ENCODE assay signal across 8 cellular contexts in genomic region chr17:80219777-80220708, GRCh38. TPM values are rescaled to one million over a fixed set of nuclear protein-coding genes. Genes with fewer than 3 reads are reported as not detected.
DNase-seq lines count a peak whose midpoint lies in the region; ATAC-seq and TF ChIP-seq lines count a peak whose summit lies in the region.

Gene SGSH, minus strand, starts transcription at chr17:80220333. Its CDS starts 20 bp downstream, at chr17:80220313.
Gene SLC26A11, plus strand, starts transcription at chr17:80220427. Its CDS starts 1,134 bp downstream, at chr17:80221561.

- peak within 1 kb of the TSS; percentile 93 for H2AK5ac ChIP-seq in neuronal stem cell (ENCODE audit: low read depth, low read length)

- H3K9ac ChIP-seq in neuronal stem cell (ENCODE audit: low read depth, low read length, poor library complexity), result peak within 1 kb of the TSS; percentile 99

- peak within 1 kb of the TSS; percentile 87 for H3K23ac ChIP-seq in neuronal stem cell (ENCODE audit: low read depth, low read length, poor library complexity)

- TF ChIP-seq CTCF in RWPE1 (conservative IDR thresholded peaks at IDR 0.05; ENCODE audit: low read depth), result no peak

- no CpG with 5 or more reads among the region's 80 CpGs for WGBS in neuronal stem cell (ENCODE audit: extremely low coverage in 2 of 2, insufficient read length in 2 of 2, insufficient replicate concordance in 1 of 2), 2 donors

- peak within 1 kb of the TSS; percentile 72 for H4K8ac ChIP-seq in neuronal stem cell (ENCODE audit: low read depth, low read length)

- peaks cover 10 to 14% of the 10 kb centered on the region in 2 donors for H3K4me1 ChIP-seq in neuronal stem cell (ENCODE audit: control insufficient read depth in 2 of 2, insufficient read depth in 1 of 2, low read depth in 1 of 2, low read length in 2 of 2)

- H3K4me3 ChIP-seq in neuronal stem cell (ENCODE audit: low read length in 2 of 2), result peak within 1 kb of the TSS; percentile 61 to 87

- CTCF ChIA-PET in RWPE1 (lab: Yijun Ruan, JAX), result interaction anchor here (0.6 to 1.6 kb wide), 4 partner anchors 20 to 119 kb away, joined by 3 to 5 read pairs (median 4); partner anchors contain the start of gene GAA

- peak within 1 kb of the TSS; percentile 99 for H3K4me2 ChIP-seq in neuronal stem cell (ENCODE audit: insufficient read depth, low read length, poor library complexity, severe bottlenecking)

- H2BK15ac ChIP-seq in neuronal stem cell (ENCODE audit: low read length), result peak within 1 kb of the TSS; percentile 87

- H3K36me3 ChIP-seq in neuronal stem cell (replicated peaks in 1 of 2; ENCODE audit: control insufficient read depth in 2 of 2, insufficient read depth in 2 of 2, low read length in 2 of 2), result peaks cover 8 to 23% of the 10 kb centered on the region in 2 donors

- POLR2A ChIA-PET in RWPE1 (lab: Yijun Ruan, JAX; ENCODE audit: low non-redundant PET), result interaction anchor here (0.5 to 0.6 kb wide), 2 partner anchors 21 to 35 kb away, joined by 3 to 9 read pairs; no protein-coding TSS in a partner anchor

- peak within 1 kb of the TSS; percentile 46 for H2BK12ac ChIP-seq in neuronal stem cell (ENCODE audit: low read length)

- peak; percentile 15 for ATAC-seq in HG03469 (IDR thresholded peaks at IDR 0.05; ENCODE audit: unreplicated experiment)

- no peak within 1 kb of the TSS for H4K91ac ChIP-seq in neuronal stem cell (ENCODE audit: low read depth, low read length, poor library complexity)

- H3K27me3 ChIP-seq in neuronal stem cell (ENCODE audit: control insufficient read depth in 3 of 3, insufficient read depth in 3 of 3, low read depth in 1 of 3, low read length in 3 of 3), result no peaks in the 10 kb centered on the region

- no peak within 1 kb of the TSS for H2BK5ac ChIP-seq in neuronal stem cell (ENCODE audit: low read length)

- H3K27ac ChIP-seq in RWPE1 (peak within 1 kb of the TSS; percentile 70), neuronal stem cell (replicated peaks; ENCODE audit: low read length) (no peak within 1 kb of the TSS)

- no peaks in the 10 kb centered on the region for H3K9me3 ChIP-seq in neuronal stem cell (replicated peaks in 1 of 2; ENCODE audit: control insufficient read depth in 2 of 2, insufficient read depth in 1 of 2, low read depth in 1 of 2, low read length in 2 of 2)

- H3K79me1 ChIP-seq in neuronal stem cell (ENCODE audit: low read depth, low read length), result peaks cover 2% of the 10 kb centered on the region

- H3K18ac ChIP-seq in neuronal stem cell (ENCODE audit: low read length), result peak within 1 kb of the TSS; percentile 96

- DNase-seq in NCI-H1694 (lab: John Stamatoyannopoulos, UW), result peak; percentile 22
- DNase-seq in NCI-H1694 treated with DMSO at 0.1 percent for 48 hours (lab: John Stamatoyannopoulos, UW), result no peak
- DNase-seq in RWPE1 (ENCODE audit: low spot score), result peak; percentile 88
- DNase-seq in activated naive CD4-positive, alpha-beta T cell (lab: John Stamatoyannopoulos, UW), result peak in 3 of 4 experiments; percentile 13 to 50 (median 27)
- DNase-seq in foreskin melanocyte, result peak; percentile 11
- DNase-seq in neuronal stem cell (ENCODE audit: low spot score), result peak; percentile 85
- DNase-seq in superior temporal gyrus (ENCODE audit: extremely low spot score), result peak; percentile 10

- H3K14ac ChIP-seq in neuronal stem cell (ENCODE audit: low read length), result peak within 1 kb of the TSS; percentile 97

- peak within 1 kb of the TSS; percentile 99 for H2AFZ ChIP-seq in neuronal stem cell (ENCODE audit: low read length)

- peak within 1 kb of the TSS; percentile 83 for H2BK120ac ChIP-seq in neuronal stem cell (ENCODE audit: low read depth, low read length)

- H3K4ac ChIP-seq in neuronal stem cell (ENCODE audit: low read length), result peak within 1 kb of the TSS; percentile 77

RNA-seq across cellular contexts. Expression of gene SGSH, which starts in this region (rescaled TPM):
- polyA plus RNA-seq in neuronal stem cell (2013, experiment 1 of 2), result 8.1 TPM
- 7.7 TPM for polyA plus RNA-seq in neuronal stem cell (2013, experiment 2 of 2)

RNA-seq across cellular contexts. Expression of gene SLC26A11, which starts in this region (rescaled TPM):
- polyA plus RNA-seq in neuronal stem cell (2013, experiment 1 of 2), result 14.4 TPM
- polyA plus RNA-seq in neuronal stem cell (2013, experiment 2 of 2), result 14.7 TPM
